15 cellular contexts compared by ENCODE assay signal in the genomic region with DNA sequence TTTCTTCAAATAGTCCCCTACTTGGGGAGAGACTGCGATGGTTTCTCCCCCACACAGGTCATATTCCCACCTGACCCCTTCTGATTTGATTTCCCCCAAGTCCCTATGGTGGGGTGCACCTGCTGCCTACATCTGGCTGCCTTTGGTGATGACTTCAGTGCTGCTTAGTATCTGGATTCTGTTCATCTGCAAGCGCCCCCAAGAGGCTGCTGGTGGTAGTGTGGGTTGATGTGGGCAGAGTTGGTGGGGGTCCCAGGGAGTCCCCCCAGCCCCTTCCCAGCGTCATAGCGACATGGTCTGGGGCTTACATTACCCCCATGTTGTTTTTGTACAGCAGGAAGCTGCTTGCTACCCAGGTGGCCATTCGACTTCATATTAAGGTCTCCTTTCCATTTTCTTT.
DNase-seq lines count a peak whose midpoint lies in the region; ATAC-seq and TF ChIP-seq lines count a peak whose summit lies in the region.
"Had no signal": no experiment of that assay in that cellular context is flagged by ENCODE, and none has a peak within 500 bp of the region (broad histone marks: within the 10 kb centered on the region; RNA-seq: fewer than 3 reads in every experiment).

No MANE protein-coding gene starts in this region.

- no peak overlapping the region for H3K27ac Mint-ChIP-seq in CD14-positive monocyte
- no peak overlapping the region for H3K27ac Mint-ChIP-seq in activated CD8-positive, alpha-beta T cell treated with anti-CD3 and anti-CD28 coated beads for 36 hours
- H3K27ac Mint-ChIP-seq: activated naive CD4-positive, alpha-beta T cell treated with anti-CD3 and anti-CD28 coated beads, Interleukin-2, amount 50 U/mL, for 24 hours had no signal

- no peak overlapping the region for H3K27ac ChIP-seq in ovary
- H3K27ac ChIP-seq: KMS-11 had no signal

- H3K27me3 ChIP-seq in ovary, result no peaks in the 10 kb centered on the region
- H3K27me3 ChIP-seq: right atrium auricular region, uterus had no signal

- no peak for TF ChIP-seq POLR2A in ovary (IDR thresholded peaks at IDR 0.05)

- CTCF ChIA-PET in activated CD8-positive, alpha-beta T cell treated with anti-CD3 and anti-CD28 coated beads for 36 hours (lab: Charles Lee), result interaction anchor here (0.9 kb wide), 1 partner anchor 11 kb away, joined by 3 read pairs; no protein-coding TSS in a partner anchor

- no peaks in the 10 kb centered on the region for H3K36me3 ChIP-seq in ovary
- H3K36me3 ChIP-seq: right atrium auricular region, uterus had no signal

- no peaks in the 10 kb centered on the region for H3K36me3 Mint-ChIP-seq in CD14-positive monocyte
- H3K36me3 Mint-ChIP-seq in activated CD8-positive, alpha-beta T cell treated with anti-CD3 and anti-CD28 coated beads for 36 hours (ENCODE audit: low read depth), result no peaks in the 10 kb centered on the region
- H3K36me3 Mint-ChIP-seq: activated naive CD4-positive, alpha-beta T cell treated with anti-CD3 and anti-CD28 coated beads, Interleukin-2, amount 50 U/mL, for 24 hours had no signal

- no peaks in the 10 kb centered on the region for H3K4me1 ChIP-seq in ovary (ENCODE audit: insufficient read depth)
- H3K4me1 ChIP-seq: Caco-2, uterus had no signal

- ATAC-seq in activated CD8-positive, alpha-beta T cell treated with anti-CD3 and anti-CD28 coated beads for 36 hours, result no peak

- H3K4me3 Mint-ChIP-seq in CD14-positive monocyte, result no peak overlapping the region
- no peak overlapping the region for H3K4me3 Mint-ChIP-seq in activated CD8-positive, alpha-beta T cell treated with anti-CD3 and anti-CD28 coated beads for 36 hours
- H3K4me3 Mint-ChIP-seq: activated naive CD4-positive, alpha-beta T cell treated with anti-CD3 and anti-CD28 coated beads, Interleukin-2, amount 50 U/mL, for 24 hours had no signal

- H3K9me3 Mint-ChIP-seq in CD14-positive monocyte, result peaks cover 0 to 3% (median 0%) of the 10 kb centered on the region in 7 donors
- peaks cover 2% of the 10 kb centered on the region for H3K9me3 Mint-ChIP-seq in activated CD8-positive, alpha-beta T cell treated with anti-CD3 and anti-CD28 coated beads for 36 hours
- H3K9me3 Mint-ChIP-seq: activated naive CD4-positive, alpha-beta T cell treated with anti-CD3 and anti-CD28 coated beads, Interleukin-2, amount 50 U/mL, for 24 hours had no signal

- no peak for TF ChIP-seq EP300 in ovary (IDR thresholded peaks at IDR 0.05)

- POLR2A ChIA-PET in activated CD8-positive, alpha-beta T cell treated with anti-CD3 and anti-CD28 coated beads for 36 hours (lab: Charles Lee), result no interaction called here

- TF ChIP-seq CTCF in CD14-positive monocyte (IDR thresholded peaks at IDR 0.05) (peak; percentile 22), GM20000 (IDR thresholded peaks at IDR 0.05; ENCODE audit: extremely low read depth, missing control alignments) (peak; percentile 22), ovary (IDR thresholded peaks at IDR 0.05) (no peak)
- TF ChIP-seq CTCF in activated CD8-positive, alpha-beta T cell treated with anti-CD3 and anti-CD28 coated beads for 36 hours (IDR thresholded peaks at IDR 0.05), result peak; percentile 52

- H3K4me3 ChIP-seq in ovary, result no peak overlapping the region
- H3K4me3 ChIP-seq: right atrium auricular region had no signal

- intact Hi-C loops in CD14-positive monocyte (cut with micrococcal nuclease), result no loop called here
- intact Hi-C loops in activated CD8-positive, alpha-beta T cell treated with anti-CD3 and anti-CD28 coated beads for 36 hours (cut with micrococcal nuclease), result no loop called here
- intact Hi-C loops in ovary (cut with DNase I), result no loop called here

- H3K9me3 ChIP-seq in ovary, result no peaks in the 10 kb centered on the region
- H3K9me3 ChIP-seq: Caco-2, uterus had no signal

- H3K27me3 Mint-ChIP-seq in CD14-positive monocyte (ENCODE audit: low read depth in 3 of 3), result peaks cover 5 to 18% (median 11%) of the 10 kb centered on the region in 3 donors
- peaks cover 8% of the 10 kb centered on the region for H3K27me3 Mint-ChIP-seq in activated CD8-positive, alpha-beta T cell treated with anti-CD3 and anti-CD28 coated beads for 36 hours

- WGBS in ovary, 3 donors, result 51 to 58% (median 55%) methylated on average over 5 of the region's 5 CpGs

- no peak for DNase-seq in CD14-positive monocyte (ENCODE audit: low spot score)
- no peak for DNase-seq in GM20000 (ENCODE audit: low spot score)
- peak; percentile 57 for DNase-seq in activated CD8-positive, alpha-beta T cell treated with anti-CD3 and anti-CD28 coated beads for 36 hours
- DNase-seq in iPS-NIHi7 (ENCODE audit: extremely low spot score), result peak; percentile 68
- no peak for DNase-seq in DMS153 treated with DMSO at 0.1 percent for 48 hours (lab: John Stamatoyannopoulos, UW; ENCODE audit: unreplicated experiment)
- no peak for DNase-seq in ovary
- no peak for DNase-seq in SIG-M5 (lab: John Stamatoyannopoulos, UW)
- no peak for DNase-seq in GM19240 (ENCODE audit: insufficient read length, low spot score)
- DNase-seq: dermis blood vessel endothelial cell, SHP77 treated with DMSO at 0.1 percent for 48 hours had no signal

- H3K4me1 Mint-ChIP-seq in CD14-positive monocyte, result peaks cover 9% of the 10 kb centered on the region
- peaks cover 12% of the 10 kb centered on the region for H3K4me1 Mint-ChIP-seq in activated CD8-positive, alpha-beta T cell treated with anti-CD3 and anti-CD28 coated beads for 36 hours (ENCODE audit: low read depth)

Comparison
In these comparisons a context has a peak if more than half of its experiments do, and no peak if none do; other contexts are left out.
1. DNase-seq: peak in activated CD8-positive, alpha-beta T cell treated with anti-CD3 and anti-CD28 coated beads for 36 hours (single experiment) and iPS-NIHi7 (single experiment); none in CD14-positive monocyte (single experiment), GM20000 (single experiment), DMS153 treated with DMSO at 0.1 percent for 48 hours (single experiment), ovary (0 of 5), SIG-M5 (single experiment) and GM19240 (single experiment).
2. CTCF ChIP-seq: peak in CD14-positive monocyte (single experiment), GM20000 (single experiment) and activated CD8-positive, alpha-beta T cell treated with anti-CD3 and anti-CD28 coated beads for 36 hours (single experiment); none in ovary (0 of 3).